8 cellular contexts compared by ENCODE assay signal in genomic region chr19:39445258-39446071, GRCh38. TPM values are rescaled to one million over a fixed set of nuclear protein-coding genes. Genes with fewer than 3 reads are reported as not detected.
DNase-seq lines count a peak whose midpoint lies in the region; ATAC-seq, FAIRE-seq and TF ChIP-seq lines count a peak whose summit lies in the region.

Gene SUPT5H (plus strand): TSS chr19:39445582. CDS start chr19:39445891, 309 bp downstream.

- peak within 1 kb of the TSS; percentile 60 for H2AFZ ChIP-seq in SU-DHL-6 (ENCODE audit: low read depth, low read length, severe bottlenecking)

- no peaks in the 10 kb centered on the region for H3K36me3 ChIP-seq in SU-DHL-6 (ENCODE audit: low read length)
- no peaks in the 10 kb centered on the region for H3K36me3 ChIP-seq in pancreas
- peaks cover 0 to 9% (median 0%) of the 10 kb centered on the region in 3 donors for H3K36me3 ChIP-seq in tibial artery

- intact Hi-C loops in Right ventricle myocardium inferior (cut with DNase I) = loop anchor here (1.0 to 10.0 kb wide), 4 partner anchors 9 to 89 kb away; partner anchors contain the start of genes EID2B, MED29, PAF1 and TIMM50
- intact Hi-C loops in pancreas (cut with DNase I) = loop anchor here in 1 of 3 donors (10.0 kb wide), 1 partner anchor 89 kb away; the partner anchor contains the start of gene EID2B
- intact Hi-C loops in tibial artery (cut with DNase I; ENCODE audit: low total_unique reads) = loop anchor here (2.0 kb wide), 1 partner anchor 35 kb away; the partner anchor contains the start of gene TIMM50

- POLR2A ChIA-PET in activated naive CD8-positive, alpha-beta T cell treated with anti-CD3 and anti-CD28 coated beads, Interleukin-2, amount 10 ng/mL, durations not matched to agents 7 days and 5 days (lab: Charles Lee) = interaction anchor here (0.6 to 4.8 kb wide), 14 partner anchors 10 to 1019 kb away, joined by 3 to 113 read pairs (median 5); partner anchors contain the start of genes EID2, EID2B, MED29 and PAF1

- peak; percentile 88 for ATAC-seq in HG02678 (IDR thresholded peaks at IDR 0.05; ENCODE audit: unreplicated experiment)
- peak; percentile 96 for ATAC-seq in activated naive CD8-positive, alpha-beta T cell treated with anti-CD3 and anti-CD28 coated beads, Interleukin-2, amount 10 ng/mL, durations not matched to agents 7 days and 5 days (ENCODE audit: low read depth)
- ATAC-seq in Right ventricle myocardium inferior = peak; percentile 98
- ATAC-seq in pancreas = peak; percentile 96 to 99 (median 98)

- peak within 1 kb of the TSS; percentile 96 for H3K27ac Mint-ChIP-seq in activated naive CD8-positive, alpha-beta T cell treated with anti-CD3 and anti-CD28 coated beads, Interleukin-2, amount 10 ng/mL, durations not matched to agents 7 days and 5 days

- H3K9me2 ChIP-seq in SU-DHL-6 (replicated peaks; ENCODE audit: insufficient read depth, low read length) = no peaks in the 10 kb centered on the region

- H3K27me3 ChIP-seq in SU-DHL-6 (ENCODE audit: low read length) (no peaks in the 10 kb centered on the region), pancreas (no peaks in the 10 kb centered on the region), tibial artery (no peaks in the 10 kb centered on the region)

- no peak for FAIRE-seq in pancreas (lab: Jason Lieb, UNC)

- H3K4me1 Mint-ChIP-seq in activated naive CD8-positive, alpha-beta T cell treated with anti-CD3 and anti-CD28 coated beads, Interleukin-2, amount 10 ng/mL, durations not matched to agents 7 days and 5 days = peaks cover 42% of the 10 kb centered on the region

- 0 to 1% methylated on average over 65 of the region's 65 CpGs for WGBS in pancreas, 2 donors

- H3K4me3 Mint-ChIP-seq in activated naive CD8-positive, alpha-beta T cell treated with anti-CD3 and anti-CD28 coated beads, Interleukin-2, amount 10 ng/mL, durations not matched to agents 7 days and 5 days = peak within 1 kb of the TSS; percentile 91

- H3K4me1 ChIP-seq in pancreas (peaks cover 7 to 29% (median 17%) of the 10 kb centered on the region in 3 donors), tibial artery (peaks cover 0 to 51% (median 37%) of the 10 kb centered on the region in 4 donors)

- H3F3A ChIP-seq in SU-DHL-6 (ENCODE audit: insufficient read depth) = peaks cover 11% of the 10 kb centered on the region

- peaks cover 23% of the 10 kb centered on the region for H3K36me3 Mint-ChIP-seq in activated naive CD8-positive, alpha-beta T cell treated with anti-CD3 and anti-CD28 coated beads, Interleukin-2, amount 10 ng/mL, durations not matched to agents 7 days and 5 days

- TF ChIP-seq CTCF in GM10266 (IDR thresholded peaks at IDR 0.05; ENCODE audit: control insufficient read depth, insufficient read depth, low read depth, missing control alignments) (no peak), SU-DHL-6 (IDR thresholded peaks at IDR 0.05; ENCODE audit: insufficient read depth, low read length, poor library complexity, severe bottlenecking) (no peak), pancreas (IDR thresholded peaks at IDR 0.05) (no peak), tibial artery (IDR thresholded peaks at IDR 0.05) (no peak)

- peaks cover 2% of the 10 kb centered on the region for H3K27me3 Mint-ChIP-seq in activated naive CD8-positive, alpha-beta T cell treated with anti-CD3 and anti-CD28 coated beads, Interleukin-2, amount 10 ng/mL, durations not matched to agents 7 days and 5 days

- H3K9me3 ChIP-seq in SU-DHL-6 (ENCODE audit: insufficient read depth, low read length) = no peaks in the 10 kb centered on the region
- H3K9me3 ChIP-seq in pancreas = no peaks in the 10 kb centered on the region
- H3K9me3 ChIP-seq in tibial artery = no peaks in the 10 kb centered on the region

- H3K4me2 ChIP-seq in SU-DHL-6 (ENCODE audit: low read depth, low read length, poor library complexity, severe bottlenecking) = peak within 1 kb of the TSS; percentile 98

- H3K4me3 ChIP-seq in SU-DHL-6 (ENCODE audit: insufficient read depth, low read length, poor library complexity, severe bottlenecking) (peak within 1 kb of the TSS; percentile 99), pancreas (peak within 1 kb of the TSS; percentile 68 to 99 (median 90)), tibial artery (peak within 1 kb of the TSS; percentile 67 to 100)

- peaks cover 57% of the 10 kb centered on the region for H3K79me2 ChIP-seq in SU-DHL-6 (ENCODE audit: insufficient read depth, low read length)

- H3K9ac ChIP-seq in SU-DHL-6 (ENCODE audit: low read length) = peak within 1 kb of the TSS; percentile 100

- DNase-seq in GM10266 (ENCODE audit: extremely low spot score) = peak; percentile 94
- DNase-seq in NCI-H128 (lab: John Stamatoyannopoulos, UW; ENCODE audit: unreplicated experiment) = peak; percentile 97
- peak; percentile 94 for DNase-seq in activated naive CD8-positive, alpha-beta T cell treated with anti-CD3 and anti-CD28 coated beads, Interleukin-2, amount 10 ng/mL, durations not matched to agents 7 days and 5 days
- DNase-seq in Right ventricle myocardium inferior (ENCODE audit: missing footprints) = peak; percentile 98
- peak; percentile 96 to 99 (median 97) for DNase-seq in pancreas
- DNase-seq in tibial artery = peak; percentile 96 to 98

- no peaks in the 10 kb centered on the region for H3K9me3 Mint-ChIP-seq in activated naive CD8-positive, alpha-beta T cell treated with anti-CD3 and anti-CD28 coated beads, Interleukin-2, amount 10 ng/mL, durations not matched to agents 7 days and 5 days

- H3K27ac ChIP-seq in SU-DHL-6 (ENCODE audit: low read depth, low read length) = peak within 1 kb of the TSS; percentile 90
- peak within 1 kb of the TSS; percentile 74 to 91 (median 85) for H3K27ac ChIP-seq in pancreas
- H3K27ac ChIP-seq in tibial artery = peak within 1 kb of the TSS; percentile 86 to 87

- no peaks in the 10 kb centered on the region; the same call in 1 of the 2 replicates for H4K20me1 ChIP-seq in SU-DHL-6 (ENCODE audit: low read depth, low read length)

RNA-seq across cellular contexts. Expression of gene SUPT5H, which starts in this region (rescaled TPM):
- total RNA-seq in activated naive CD8-positive, alpha-beta T cell treated with anti-CD3 and anti-CD28 coated beads, Interleukin-2, amount 10 ng/mL, durations not matched to agents 7 days and 5 days = 100 to 1,000 TPM; 173 to 176 TPM
- 80.6 TPM for total RNA-seq in Right ventricle myocardium inferior
- total RNA-seq in pancreas = 10 to 100 TPM; 49.3 to 69.6 (median 54.0) TPM
- polyA plus RNA-seq in pancreas = 100 to 1,000 TPM; 172 to 229 TPM

Comparison
In these comparisons a context has a peak if more than half of its experiments do, and no peak if none do; other contexts are left out.
1. Peak in every context shown above with its lines: DNase-seq, ATAC-seq, H3K4me3 ChIP-seq and H3K27ac ChIP-seq.